Comparison of ENCODE assay signal across 13 cellular contexts in genomic region chr3:186281172-186281571, GRCh38.
A peak's percentile ranks its signal among the peaks of the same experiment; 100 is the strongest.
DNase-seq lines count a peak whose midpoint lies in the region; ATAC-seq and TF ChIP-seq lines count a peak whose summit lies in the region.
"Had no signal": no experiment of that assay in that cellular context is flagged by ENCODE, and none has a peak within 500 bp of the region (broad histone marks: within the 10 kb centered on the region; RNA-seq: fewer than 3 reads in every experiment).

No MANE protein-coding gene starts in this region.

- no TSS peak for BruUV-seq in mammary epithelial cell (replicated peaks; lab: Mats Ljungman, UMichigan)

- intact Hi-C loops in mammary epithelial cell (cut with micrococcal nuclease), result loop anchor here (1.0 kb wide), 1 partner anchor 259 kb away; no protein-coding TSS in a partner anchor

- no peak overlapping the region for H2AFZ ChIP-seq in mammary epithelial cell (ENCODE audit: low read depth, low read length)

- no peaks in the 10 kb centered on the region for H3K27me3 ChIP-seq in mammary epithelial cell (ENCODE audit: insufficient read depth, low read length)
- H3K27me3 ChIP-seq: tibial nerve had no signal

- H3K36me3 ChIP-seq in mammary epithelial cell (ENCODE audit: insufficient read depth, low read length) (no peaks in the 10 kb centered on the region), mesodermal cell (ENCODE audit: control insufficient read depth, insufficient read depth, low read length) (no peaks in the 10 kb centered on the region)
- H3K36me3 ChIP-seq: tibial nerve had no signal

- H4K20me1 ChIP-seq in mammary epithelial cell (ENCODE audit: insufficient read depth, low read length), result no peaks in the 10 kb centered on the region

- no peak for ATAC-seq in GM21381 (IDR thresholded peaks at IDR 0.05; ENCODE audit: unreplicated experiment)

- no peak overlapping the region for H3K9ac ChIP-seq in mammary epithelial cell (ENCODE audit: insufficient read depth, low read length)

- TF ChIP-seq CTCF in mammary epithelial cell (conservative IDR thresholded peaks at IDR 0.05 in 1 of 2, IDR thresholded peaks at IDR 0.05 in 1 of 2; ENCODE audit: extremely low read depth in 1 of 2, insufficient read depth in 1 of 2, low read depth in 1 of 2, low read length in 2 of 2), result no peak

- WGBS in mammary epithelial cell (ENCODE audit: low coverage, missing lambda C conversion rate), result 23% methylated on average over 2 of the region's 2 CpGs
- 50 to 70% methylated on average over 1 of the region's 2 CpGs for WGBS in mesodermal cell (ENCODE audit: insufficient coverage in 2 of 2), 2 experiments

- H3K4me1 ChIP-seq in mammary epithelial cell (ENCODE audit: insufficient read depth, low read length), result no peaks in the 10 kb centered on the region
- H3K4me1 ChIP-seq in mesodermal cell (ENCODE audit: control insufficient read depth, insufficient read depth, low read length, poor library complexity, severe bottlenecking), result peaks cover 17% of the 10 kb centered on the region
- H3K4me1 ChIP-seq: tibial nerve had no signal

- H3K9me3 ChIP-seq in mammary epithelial cell (replicated peaks; ENCODE audit: insufficient read depth, low read length) (no peaks in the 10 kb centered on the region), mesodermal cell (ENCODE audit: control insufficient read depth, low read length) (peaks cover 2% of the 10 kb centered on the region)
- H3K9me3 ChIP-seq: tibial nerve had no signal

- CTCF ChIA-PET in mammary epithelial cell (lab: Charles Lee; ENCODE audit: low non-redundant PET), result no interaction called here

- no peaks in the 10 kb centered on the region for H3K79me2 ChIP-seq in mammary epithelial cell (ENCODE audit: insufficient read depth, low read length)

- DNase-seq in AG08396 (ENCODE audit: low spot score) (peak; percentile 68), HT1080 (ENCODE audit: low read depth) (peak; percentile 95), mammary epithelial cell (peak; percentile 39), KBM-7 (no peak), NCI-H2081 treated with DMSO at 0.1 percent for 48 hours (lab: John Stamatoyannopoulos, UW) (no peak)
- DNase-seq in activated naive CD4-positive, alpha-beta T cell treated with Interleukin-2 at 50 U/mL for 16 hours, result no peak
- DNase-seq: C1 segment of cervical spinal cord; effector CD8-positive, alpha-beta T cell; midbrain; NCI-H2029 treated with DMSO at 0.1 percent for 48 hours had no signal

- H3K4me2 ChIP-seq in mammary epithelial cell (ENCODE audit: insufficient read depth, low read depth, low read length), result no peak overlapping the region

- dilution Hi-C loops in mammary epithelial cell (cut with HindIII; ENCODE audit: low sequenced_read_pairs), result loop anchor here (25.0 kb wide), 1 partner anchor 294 kb away; no protein-coding TSS in a partner anchor

- in situ Hi-C loops in mammary epithelial cell (cut with MboI; ENCODE audit: low sequenced_read_pairs in 2 of 2) (no loop called here), KBM-7 (cut with MboI; ENCODE audit: low pct_unique_long_range_greater_than_20kb, low sequenced_read_pairs) (no loop called here)

- H3K4me3 ChIP-seq in mammary epithelial cell (replicated peaks in 1 of 3; ENCODE audit: insufficient read depth in 1 of 3, low read depth in 2 of 3, low read length in 3 of 3) (no peak overlapping the region), mesodermal cell (ENCODE audit: extremely low read depth, insufficient read depth, low read length, poor library complexity, severe bottlenecking) (no peak overlapping the region)
- H3K4me3 ChIP-seq: tibial nerve had no signal

- H3K27ac ChIP-seq in mammary epithelial cell (ENCODE audit: insufficient read depth, low read depth, low read length) (no peak overlapping the region), mesodermal cell (ENCODE audit: low read depth, low read length, severe bottlenecking) (peak overlapping the region; percentile 41)
- H3K27ac ChIP-seq: tibial nerve had no signal

Comparison
In these comparisons a context has a peak if more than half of its experiments do, and no peak if none do; other contexts are left out.
1. DNase-seq: peak in AG08396 (single experiment), HT1080 (single experiment) and mammary epithelial cell (single experiment); none in KBM-7 (single experiment), NCI-H2081 treated with DMSO at 0.1 percent for 48 hours (single experiment) and activated naive CD4-positive, alpha-beta T cell treated with Interleukin-2 at 50 U/mL for 16 hours (single experiment).